In genomic region chrX:1462596-1463251, GRCh38 we compare ENCODE assay signal across 9 cellular contexts. TPM values are rescaled to one million over a fixed set of nuclear protein-coding genes. Genes with fewer than 3 reads are reported as not detected.
DNase-seq lines count a peak whose midpoint lies in the region; ATAC-seq and TF ChIP-seq lines count a peak whose summit lies in the region.
"Had no signal": no experiment of that assay in that cellular context is flagged by ENCODE, and none has a peak within 500 bp of the region (broad histone marks: within the 10 kb centered on the region; RNA-seq: fewer than 3 reads in every experiment).

No MANE protein-coding gene starts in this region.

- H3K27ac Mint-ChIP-seq in CD8-positive, alpha-beta T cell, result peak overlapping the region; percentile 95
- H3K27ac Mint-ChIP-seq in dendritic cell treated with granulocyte-macrophage colony-stimulating factor and Interleukin-4, amounts not matched to agents 40 ng/mL and 50 ng/mL, for 4 days, result peak overlapping the region; percentile 7
- H3K27ac Mint-ChIP-seq: brain had no signal

- H3K27me3 Mint-ChIP-seq in CD8-positive, alpha-beta T cell (ENCODE audit: low read depth), result no peaks in the 10 kb centered on the region
- no peaks in the 10 kb centered on the region for H3K27me3 Mint-ChIP-seq in dendritic cell treated with granulocyte-macrophage colony-stimulating factor and Interleukin-4, amounts not matched to agents 40 ng/mL and 50 ng/mL, for 4 days

- ATAC-seq in CD8-positive, alpha-beta T cell, result peak; percentile 75
- ATAC-seq in HG03457 (IDR thresholded peaks at IDR 0.05; ENCODE audit: unreplicated experiment) (no peak), GM19467 (IDR thresholded peaks at IDR 0.05; ENCODE audit: unreplicated experiment) (no peak), GM18873 (IDR thresholded peaks at IDR 0.05; ENCODE audit: low FRiP score, unreplicated experiment) (no peak)

- TF ChIP-seq CTCF in CD8-positive, alpha-beta T cell (IDR thresholded peaks at IDR 0.05), result no peak

- CTCF ChIA-PET in CD8-positive, alpha-beta T cell (lab: Charles Lee), result no interaction called here

- peaks cover 32% of the 10 kb centered on the region for H3K36me3 Mint-ChIP-seq in CD8-positive, alpha-beta T cell
- peaks cover 28% of the 10 kb centered on the region for H3K36me3 Mint-ChIP-seq in dendritic cell treated with granulocyte-macrophage colony-stimulating factor and Interleukin-4, amounts not matched to agents 40 ng/mL and 50 ng/mL, for 4 days (ENCODE audit: low read depth)
- H3K36me3 Mint-ChIP-seq: brain had no signal

- no peaks in the 10 kb centered on the region for H3K27me3 ChIP-seq in CD8-positive, alpha-beta T cell (ENCODE audit: insufficient read depth, low read length)

- H3K36me3 ChIP-seq in CD8-positive, alpha-beta T cell (ENCODE audit: insufficient read depth, low read length), result peaks cover 19% of the 10 kb centered on the region

- H3K27ac ChIP-seq in CD8-positive, alpha-beta T cell (ENCODE audit: low read depth, low read length), result peak overlapping the region; percentile 63

- peak; percentile 56 to 91 (median 67) for DNase-seq in CD8-positive, alpha-beta T cell
- DNase-seq in activated CD4-positive, alpha-beta T cell treated with anti-CD3 and anti-CD28 coated beads for 4 hours, result peak; percentile 65 to 76
- DNase-seq in renal cortical epithelial cell (ENCODE audit: low read depth) (peak; percentile 26), NCI-H345 treated with DMSO at 0.1 percent for 48 hours (lab: John Stamatoyannopoulos, UW; ENCODE audit: unreplicated experiment) (no peak)

- POLR2A ChIA-PET in CD8-positive, alpha-beta T cell (lab: Charles Lee), result no interaction called here

- peaks cover 54% of the 10 kb centered on the region for H3K4me1 ChIP-seq in CD8-positive, alpha-beta T cell (ENCODE audit: insufficient read depth, low read length)

- H3K9me3 Mint-ChIP-seq in CD8-positive, alpha-beta T cell, result no peaks in the 10 kb centered on the region
- no peaks in the 10 kb centered on the region for H3K9me3 Mint-ChIP-seq in dendritic cell treated with granulocyte-macrophage colony-stimulating factor and Interleukin-4, amounts not matched to agents 40 ng/mL and 50 ng/mL, for 4 days

- peaks cover 57% of the 10 kb centered on the region for H3K4me1 Mint-ChIP-seq in CD8-positive, alpha-beta T cell (ENCODE audit: low read depth)
- H3K4me1 Mint-ChIP-seq in dendritic cell treated with granulocyte-macrophage colony-stimulating factor and Interleukin-4, amounts not matched to agents 40 ng/mL and 50 ng/mL, for 4 days (ENCODE audit: low read depth), result peaks cover 37% of the 10 kb centered on the region
- H3K4me1 Mint-ChIP-seq: brain had no signal

- intact Hi-C loops in CD8-positive, alpha-beta T cell (cut with DNase I, micrococcal nuclease), result loop anchor here (1.0 to 2.0 kb wide), 4 partner anchors 8 to 74 kb away; partner anchors contain the start of gene P2RY8 (in 2 of the 2)
- intact Hi-C loops in dendritic cell treated with granulocyte-macrophage colony-stimulating factor and Interleukin-4, amounts not matched to agents 40 ng/mL and 50 ng/mL, for 4 days (cut with micrococcal nuclease), result no loop called here

- H3K4me3 Mint-ChIP-seq in CD8-positive, alpha-beta T cell, result peak overlapping the region; percentile 23
- no peak overlapping the region for H3K4me3 Mint-ChIP-seq in dendritic cell treated with granulocyte-macrophage colony-stimulating factor and Interleukin-4, amounts not matched to agents 40 ng/mL and 50 ng/mL, for 4 days
- H3K4me3 Mint-ChIP-seq: brain had no signal

- H3K9me3 ChIP-seq in CD8-positive, alpha-beta T cell (ENCODE audit: low read length), result no peaks in the 10 kb centered on the region

- no peak overlapping the region for H3K4me3 ChIP-seq in CD8-positive, alpha-beta T cell (ENCODE audit: low read depth, low read length)

RNA-seq across cellular contexts. Expression of gene ASMTL, which starts 10.0 kb away (rescaled TPM):
- 10 to 100 TPM; 55.4 to 66.8 TPM for total RNA-seq in CD8-positive, alpha-beta T cell
- total RNA-seq in renal cortical epithelial cell, result 5.6 and 7.1 TPM in 2 replicates
